ENCODE assay signal across 8 cellular contexts in genomic region chr22:36486619-36487384, GRCh38. TPM values are rescaled to one million over a fixed set of nuclear protein-coding genes. Genes with fewer than 3 reads are reported as not detected.
DNase-seq lines count a peak whose midpoint lies in the region; TF ChIP-seq lines count a peak whose summit lies in the region.

No MANE protein-coding gene starts in this region.

- peaks cover 6% of the 10 kb centered on the region in 2 experiments for H3K4me1 ChIP-seq in neutrophil (ENCODE audit: control insufficient read depth in 1 of 2, insufficient read depth in 1 of 2, low read depth in 1 of 2, low read length in 1 of 2)

- H3K27ac ChIP-seq in 22Rv1 (no peak overlapping the region), neutrophil (no peak overlapping the region)

- H3K36me3 ChIP-seq in neutrophil, result no peaks in the 10 kb centered on the region

- DNase-seq in GM13977 (ENCODE audit: low spot score), result no peak
- no peak for DNase-seq in chondrocyte (ENCODE audit: low spot score)
- DNase-seq in LoVo (ENCODE audit: low spot score), result no peak
- DNase-seq in NOMO-1 treated with dmso at 0.1 percent for 144 hours (lab: John Stamatoyannopoulos, UW; ENCODE audit: unreplicated experiment), result no peak
- no peak for DNase-seq in NCI-H2081 treated with DMSO at 0.1 percent for 48 hours (lab: John Stamatoyannopoulos, UW)

- no peak overlapping the region for H3K4me3 Mint-ChIP-seq in chondrocyte (ENCODE audit: unreplicated experiment)

- H3K9me3 ChIP-seq in neutrophil, result no peaks in the 10 kb centered on the region

- H3K36me3 Mint-ChIP-seq in chondrocyte (ENCODE audit: low read depth), result peaks cover 1% of the 10 kb centered on the region

- TF ChIP-seq CTCF in 22Rv1 (IDR thresholded peaks at IDR 0.05) (peak; percentile 74), GM13977 (IDR thresholded peaks at IDR 0.05; ENCODE audit: extremely low read depth, insufficient read depth, missing control alignments) (peak; percentile 39), WI38 (IDR thresholded peaks at IDR 0.05; ENCODE audit: low read depth, low read length) (peak; percentile 82), chondrocyte (IDR thresholded peaks at IDR 0.05) (peak; percentile 85), neutrophil (IDR thresholded peaks at IDR 0.05) (peak; percentile 63)

- in situ Hi-C loops in GM13977 (cut with MboI; ENCODE audit: low pct_unique_long_range_greater_than_20kb, low sequenced_read_pairs, unreplicated experiment), result no loop called here

- no peak overlapping the region for H3K4me3 ChIP-seq in WI38 (ENCODE audit: low read depth, low read length)
- no peak overlapping the region for H3K4me3 ChIP-seq in neutrophil (ENCODE audit: low read depth in 1 of 2, low read length in 1 of 2)

- H3K4me1 Mint-ChIP-seq in chondrocyte (ENCODE audit: low read depth), result peaks cover 8% of the 10 kb centered on the region

- H3K27me3 ChIP-seq in neutrophil, result no peaks in the 10 kb centered on the region

- H3K27me3 Mint-ChIP-seq in chondrocyte (ENCODE audit: low read depth), result no peaks in the 10 kb centered on the region

- no peak overlapping the region for H3K27ac Mint-ChIP-seq in chondrocyte (ENCODE audit: unreplicated experiment)

- H3K9me3 Mint-ChIP-seq in chondrocyte (ENCODE audit: low read depth), result no peaks in the 10 kb centered on the region

RNA-seq across cellular contexts. Expression of gene TXN2, which starts 5.4 kb away (rescaled TPM):
- 45.7 to 54.9 TPM (median 48.5 TPM) in 3 replicates for total RNA-seq in chondrocyte

RNA-seq across cellular contexts. Expression of gene FOXRED2, which starts 20.0 kb away (rescaled TPM):
- 21.0 to 23.1 TPM (median 23.0 TPM) in 3 replicates for total RNA-seq in chondrocyte

RNA-seq across cellular contexts. Expression of gene EIF3D, which starts 42.2 kb away (rescaled TPM):
- 80.5 to 97.8 TPM (median 96.1 TPM) in 3 replicates for total RNA-seq in chondrocyte
